ENCODE assay signal across 9 cellular contexts in the genomic region with DNA sequence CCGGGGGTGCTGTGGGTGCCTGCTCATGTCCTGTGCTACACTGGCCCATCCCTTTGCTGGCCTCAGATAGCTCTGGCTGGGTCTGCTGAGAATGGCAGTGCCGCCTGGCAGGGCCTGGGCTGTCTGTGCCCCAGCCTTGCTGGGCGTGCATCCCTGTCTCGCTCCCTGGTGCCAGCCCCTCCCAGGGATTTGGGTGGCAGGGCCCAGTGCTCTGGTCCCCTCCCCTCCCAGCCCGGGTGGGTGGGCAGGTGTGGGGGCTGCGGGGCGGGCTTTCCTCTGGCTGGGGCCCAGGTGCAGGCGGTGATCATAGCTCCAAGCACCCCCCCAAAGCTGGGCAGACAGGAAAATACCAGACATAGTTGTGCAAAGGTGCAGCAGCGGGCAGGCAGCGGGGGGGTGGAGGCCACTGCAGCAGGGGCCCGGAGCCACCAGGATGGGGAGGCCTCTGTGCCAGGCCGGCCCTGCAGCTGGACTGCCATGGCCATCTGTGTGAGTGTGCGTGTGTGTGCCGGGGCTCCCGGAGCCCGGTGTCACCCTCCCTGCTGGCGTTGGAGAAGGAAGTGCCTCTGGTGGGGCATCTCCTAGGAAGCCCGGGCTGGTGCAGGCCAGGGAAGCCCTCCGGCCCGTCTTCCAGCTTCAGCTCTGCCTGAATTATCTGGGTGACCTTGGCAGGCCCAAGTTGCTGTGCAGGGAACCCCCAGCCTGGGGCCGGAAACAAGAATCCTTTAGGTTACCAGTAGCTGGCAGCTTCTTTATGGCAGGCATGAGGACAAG. TPM values are rescaled to one million over a fixed set of nuclear protein-coding genes. Genes with fewer than 3 reads are reported as not detected.
DNase-seq lines count a peak whose midpoint lies in the region; ATAC-seq and TF ChIP-seq lines count a peak whose summit lies in the region.
"Had no signal": no experiment of that assay in that cellular context is flagged by ENCODE, and none has a peak within 500 bp of the region (broad histone marks: within the 10 kb centered on the region; RNA-seq: fewer than 3 reads in every experiment).

No MANE protein-coding gene starts in this region.

- intact Hi-C loops in A673 (cut with micrococcal nuclease; ENCODE audit: unreplicated experiment) (no loop called here), ascending aorta (cut with DNase I) (loop anchor here (10.0 kb wide), 1 partner anchor 378 kb away; no protein-coding TSS in a partner anchor), sciatic nerve (cut with DNase I) (no loop called here)

- peaks cover 68% of the 10 kb centered on the region for H4K20me1 ChIP-seq in hepatocyte (ENCODE audit: insufficient read depth, poor library complexity, severe bottlenecking)
- H4K20me1 ChIP-seq in MM.1S (ENCODE audit: insufficient read depth, low read length), result no peaks in the 10 kb centered on the region

- peak overlapping the region; percentile 59 for H3K27ac ChIP-seq in A673 (ENCODE audit: low read depth, low read length, poor library complexity, severe bottlenecking)
- peak overlapping the region; percentile 93 to 94 for H3K27ac ChIP-seq in ascending aorta
- peak overlapping the region; percentile 97 for H3K27ac ChIP-seq in hepatocyte
- no peak overlapping the region for H3K27ac ChIP-seq in MM.1S (ENCODE audit: low read length)

- WGBS in hepatocyte (ENCODE audit: low lambda C conversion rate, missing lambda C conversion rate), result 84% methylated on average over 16 of the region's 21 CpGs

- DNase-seq in A673 (ENCODE audit: low spot score), result no peak
- no peak for DNase-seq in ascending aorta (ENCODE audit: low spot score in 2 of 2)
- peak; percentile 31 for DNase-seq in hepatocyte (ENCODE audit: low spot score)
- DNase-seq in sciatic nerve (ENCODE audit: low spot score), result peak; percentile 52
- DNase-seq in MM.1S, result no peak

- no peak overlapping the region for H2AFZ ChIP-seq in hepatocyte
- H2AFZ ChIP-seq in MM.1S (ENCODE audit: low read length), result no peak overlapping the region

- peaks cover 25% of the 10 kb centered on the region for H3K4me1 ChIP-seq in A673 (ENCODE audit: insufficient read depth, low read length, poor library complexity, severe bottlenecking)
- peaks cover 66 to 83% of the 10 kb centered on the region in 2 donors for H3K4me1 ChIP-seq in ascending aorta
- H3K4me1 ChIP-seq in hepatocyte (ENCODE audit: insufficient read depth), result peaks cover 71% of the 10 kb centered on the region
- 0 out of 2 replicates have a peak, but pooled peaks cover 8% of the 10 kb centered on the region for H3K4me1 ChIP-seq in MM.1S (ENCODE audit: low read length)

- ATAC-seq in sciatic nerve, result no peak
- ATAC-seq in HG03565 (IDR thresholded peaks at IDR 0.05; ENCODE audit: unreplicated experiment), result no peak
- no peak for ATAC-seq in GM21367 (IDR thresholded peaks at IDR 0.05; ENCODE audit: unreplicated experiment)
- no peak for ATAC-seq in HG02970 (IDR thresholded peaks at IDR 0.05; ENCODE audit: low FRiP score, unreplicated experiment)
- ATAC-seq: esophagus mucosa had no signal

- H3K79me2 ChIP-seq in hepatocyte (peaks cover 98% of the 10 kb centered on the region), MM.1S (ENCODE audit: low read length) (no peaks in the 10 kb centered on the region)

- H3K4me3 ChIP-seq in A673 (ENCODE audit: low read depth, low read length, poor library complexity, severe bottlenecking), result no peak overlapping the region
- H3K4me3 ChIP-seq in ascending aorta, result peak overlapping the region in 1 of 2 donors; percentile 46
- no peak overlapping the region for H3K4me3 ChIP-seq in hepatocyte
- H3K4me3 ChIP-seq in MM.1S (ENCODE audit: low read length), result no peak overlapping the region

- H3K9ac ChIP-seq in MM.1S (ENCODE audit: low read length), result no peak overlapping the region

- no peaks in the 10 kb centered on the region for H3K27me3 ChIP-seq in A673 (replicated peaks; ENCODE audit: insufficient read depth, low read depth, low read length, poor library complexity)
- no peaks in the 10 kb centered on the region for H3K27me3 ChIP-seq in ascending aorta
- H3K27me3 ChIP-seq in hepatocyte, result no peaks in the 10 kb centered on the region
- H3K27me3 ChIP-seq in MM.1S (replicated peaks; ENCODE audit: insufficient read depth, low read length), result peaks cover 44% of the 10 kb centered on the region

- TF ChIP-seq CTCF in A673 (conservative IDR thresholded peaks at IDR 0.05; ENCODE audit: low read depth, low read length) (no peak), ascending aorta (IDR thresholded peaks at IDR 0.05) (no peak), hepatocyte (IDR thresholded peaks at IDR 0.05; ENCODE audit: poor library complexity) (no peak), MM.1S (IDR thresholded peaks at IDR 0.05; ENCODE audit: low read length) (no peak)

- BruUV-seq in A673 (replicated peaks; lab: Mats Ljungman, UMichigan), result no TSS peak

- H3K9me2 ChIP-seq in hepatocyte (replicated peaks; ENCODE audit: insufficient read depth) (no peaks in the 10 kb centered on the region), MM.1S (replicated peaks; ENCODE audit: insufficient read depth, low read length) (no peaks in the 10 kb centered on the region)

- H3K4me2 ChIP-seq in hepatocyte, result peak overlapping the region; percentile 77
- no peak overlapping the region for H3K4me2 ChIP-seq in MM.1S (ENCODE audit: low read depth, low read length)

- no peaks in the 10 kb centered on the region for H3F3A ChIP-seq in MM.1S (ENCODE audit: insufficient read depth, low read length)

- CTCF ChIA-PET in A673 (lab: Charles Lee), result interaction anchor here (0.6 kb wide), 1 partner anchor 10 kb away, joined by 5 read pairs; no protein-coding TSS in a partner anchor

- POLR2A ChIA-PET in A673 (lab: Charles Lee; ENCODE audit: low non-redundant PET), result no interaction called here

- H3K36me3 ChIP-seq in A673 (ENCODE audit: insufficient read depth, low read length, poor library complexity, severe bottlenecking) (no peaks in the 10 kb centered on the region), ascending aorta (no peaks in the 10 kb centered on the region), hepatocyte (replicated peaks; ENCODE audit: insufficient read depth, low read depth) (no peaks in the 10 kb centered on the region), MM.1S (replicated peaks; ENCODE audit: insufficient read depth, low read length) (no peaks in the 10 kb centered on the region)

- no peaks in the 10 kb centered on the region for H3K9me3 ChIP-seq in A673 (ENCODE audit: low read depth, low read length, poor library complexity, severe bottlenecking)
- no peaks in the 10 kb centered on the region for H3K9me3 ChIP-seq in ascending aorta
- H3K9me3 ChIP-seq in hepatocyte (ENCODE audit: low read depth), result no peaks in the 10 kb centered on the region
- H3K9me3 ChIP-seq in MM.1S (replicated peaks; ENCODE audit: insufficient read depth, low read length), result no peaks in the 10 kb centered on the region

RNA-seq across cellular contexts. Expression of gene GLIS2, which starts 7.4 kb away (rescaled TPM):
- total RNA-seq in A673 (2021), result 10.6 and 15.4 TPM in 2 replicates
- 16.8 TPM for total RNA-seq in ascending aorta
- total RNA-seq in hepatocyte, result 3.6 TPM in 2 replicates
- polyA plus RNA-seq in hepatocyte, result 11.3 and 12.2 TPM in 2 replicates
- total RNA-seq in sciatic nerve, result 39.4 TPM

RNA-seq across cellular contexts. Expression of gene PAM16, which starts 27.9 kb away (rescaled TPM):
- total RNA-seq in A673 (2021), result 89.7 and 90.3 TPM in 2 replicates
- total RNA-seq in ascending aorta, result 26.6 TPM
- total RNA-seq in hepatocyte, result 33.0 and 35.0 TPM in 2 replicates
- polyA plus RNA-seq in hepatocyte, result 57.7 and 70.4 TPM in 2 replicates
- total RNA-seq in sciatic nerve, result 37.8 TPM

RNA-seq across cellular contexts. Expression of gene VASN, which starts 48.4 kb away (rescaled TPM):
- 5.4 and 6.6 TPM in 2 replicates for total RNA-seq in A673 (2021)
- total RNA-seq in ascending aorta, result 218 TPM
- 10.0 and 12.1 TPM in 2 replicates for total RNA-seq in hepatocyte
- polyA plus RNA-seq in hepatocyte, result 55.9 and 64.2 TPM in 2 replicates
- total RNA-seq in sciatic nerve, result 38.4 TPM

RNA-seq across cellular contexts. Expression of gene TFAP4, which starts 50.4 kb away (rescaled TPM):
- total RNA-seq in A673 (2021) (41.5 and 42.4 TPM in 2 replicates), ascending aorta (5.3 TPM), hepatocyte (6.1 and 11.4 TPM in 2 replicates), sciatic nerve (12.7 TPM)
- polyA plus RNA-seq in hepatocyte, result 3.1 and 4.2 TPM in 2 replicates

Comparison
In these comparisons a context has a peak if more than half of its experiments do, and no peak if none do; other contexts are left out.
1. DNase-seq: peak in hepatocyte (single experiment) and sciatic nerve (single experiment); none in A673 (single experiment), ascending aorta (0 of 2) and MM.1S (single experiment).